In the genomic region with DNA sequence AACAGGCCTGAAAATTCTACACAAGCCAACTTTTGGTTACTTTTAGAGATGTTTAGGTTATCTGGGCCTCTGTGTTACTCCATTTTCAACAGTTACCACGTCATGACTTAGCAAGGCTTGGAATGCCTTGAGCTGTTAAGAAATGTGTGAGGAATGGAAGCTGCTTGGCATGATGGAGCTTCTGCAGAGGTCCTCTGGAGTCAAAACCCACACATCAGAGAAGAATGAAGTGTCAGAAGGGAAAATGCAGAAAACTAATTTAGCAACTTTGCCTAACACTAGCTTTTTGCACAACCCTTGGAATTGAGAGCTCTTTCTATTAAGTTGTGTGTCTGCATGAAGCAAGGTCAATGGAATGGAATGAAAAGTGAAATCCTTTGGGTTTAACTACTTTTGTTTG, we compare ENCODE assay signal across 1 cellular context.
TF ChIP-seq lines count a peak whose summit lies in the region.

No MANE protein-coding gene starts in this region.

TF ChIP-seq in GM23338, 12 proteins besides CTCF, POLR2A, EP300 and RAD21 (continued from another document):
- TF ChIP-seq, protein P1, sequence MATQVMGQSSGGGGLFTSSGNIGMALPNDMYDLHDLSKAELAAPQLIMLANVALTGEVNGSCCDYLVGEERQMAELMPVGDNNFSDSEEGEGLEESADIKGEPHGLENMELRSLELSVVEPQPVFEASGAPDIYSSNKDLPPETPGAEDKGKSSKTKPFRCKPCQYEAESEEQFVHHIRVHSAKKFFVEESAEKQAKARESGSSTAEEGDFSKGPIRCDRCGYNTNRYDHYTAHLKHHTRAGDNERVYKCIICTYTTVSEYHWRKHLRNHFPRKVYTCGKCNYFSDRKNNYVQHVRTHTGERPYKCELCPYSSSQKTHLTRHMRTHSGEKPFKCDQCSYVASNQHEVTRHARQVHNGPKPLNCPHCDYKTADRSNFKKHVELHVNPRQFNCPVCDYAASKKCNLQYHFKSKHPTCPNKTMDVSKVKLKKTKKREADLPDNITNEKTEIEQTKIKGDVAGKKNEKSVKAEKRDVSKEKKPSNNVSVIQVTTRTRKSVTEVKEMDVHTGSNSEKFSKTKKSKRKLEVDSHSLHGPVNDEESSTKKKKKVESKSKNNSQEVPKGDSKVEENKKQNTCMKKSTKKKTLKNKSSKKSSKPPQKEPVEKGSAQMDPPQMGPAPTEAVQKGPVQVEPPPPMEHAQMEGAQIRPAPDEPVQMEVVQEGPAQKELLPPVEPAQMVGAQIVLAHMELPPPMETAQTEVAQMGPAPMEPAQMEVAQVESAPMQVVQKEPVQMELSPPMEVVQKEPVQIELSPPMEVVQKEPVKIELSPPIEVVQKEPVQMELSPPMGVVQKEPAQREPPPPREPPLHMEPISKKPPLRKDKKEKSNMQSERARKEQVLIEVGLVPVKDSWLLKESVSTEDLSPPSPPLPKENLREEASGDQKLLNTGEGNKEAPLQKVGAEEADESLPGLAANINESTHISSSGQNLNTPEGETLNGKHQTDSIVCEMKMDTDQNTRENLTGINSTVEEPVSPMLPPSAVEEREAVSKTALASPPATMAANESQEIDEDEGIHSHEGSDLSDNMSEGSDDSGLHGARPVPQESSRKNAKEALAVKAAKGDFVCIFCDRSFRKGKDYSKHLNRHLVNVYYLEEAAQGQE (IDR thresholded peaks at IDR 0.05; ENCODE audit: unreplicated experiment): no peak
- TF ChIP-seq CREB1 (CRISPR knock-in tag; IDR thresholded peaks at IDR 0.05; ENCODE audit: low read depth) (no peak), STAT1 (IDR thresholded peaks at IDR 0.05; ENCODE audit: unreplicated experiment) (no peak), EZH2 (IDR thresholded peaks at IDR 0.05; ENCODE audit: low read depth, unreplicated experiment) (no peak), POLR2AphosphoS5 (IDR thresholded peaks at IDR 0.05; ENCODE audit: low read depth) (no peak), JUNB (IDR thresholded peaks at IDR 0.05; ENCODE audit: unreplicated experiment) (no peak), ZNF114 (CRISPR knock-in tag; IDR thresholded peaks at IDR 0.05) (no peak), NANOG (IDR thresholded peaks at IDR 0.05; ENCODE audit: borderline replicate concordance) (no peak)
- TF ChIP-seq, protein P2, sequence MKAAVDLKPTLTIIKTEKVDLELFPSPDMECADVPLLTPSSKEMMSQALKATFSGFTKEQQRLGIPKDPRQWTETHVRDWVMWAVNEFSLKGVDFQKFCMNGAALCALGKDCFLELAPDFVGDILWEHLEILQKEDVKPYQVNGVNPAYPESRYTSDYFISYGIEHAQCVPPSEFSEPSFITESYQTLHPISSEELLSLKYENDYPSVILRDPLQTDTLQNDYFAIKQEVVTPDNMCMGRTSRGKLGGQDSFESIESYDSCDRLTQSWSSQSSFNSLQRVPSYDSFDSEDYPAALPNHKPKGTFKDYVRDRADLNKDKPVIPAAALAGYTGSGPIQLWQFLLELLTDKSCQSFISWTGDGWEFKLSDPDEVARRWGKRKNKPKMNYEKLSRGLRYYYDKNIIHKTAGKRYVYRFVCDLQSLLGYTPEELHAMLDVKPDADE (IDR thresholded peaks at IDR 0.05): no peak
- TF ChIP-seq, protein P3, sequence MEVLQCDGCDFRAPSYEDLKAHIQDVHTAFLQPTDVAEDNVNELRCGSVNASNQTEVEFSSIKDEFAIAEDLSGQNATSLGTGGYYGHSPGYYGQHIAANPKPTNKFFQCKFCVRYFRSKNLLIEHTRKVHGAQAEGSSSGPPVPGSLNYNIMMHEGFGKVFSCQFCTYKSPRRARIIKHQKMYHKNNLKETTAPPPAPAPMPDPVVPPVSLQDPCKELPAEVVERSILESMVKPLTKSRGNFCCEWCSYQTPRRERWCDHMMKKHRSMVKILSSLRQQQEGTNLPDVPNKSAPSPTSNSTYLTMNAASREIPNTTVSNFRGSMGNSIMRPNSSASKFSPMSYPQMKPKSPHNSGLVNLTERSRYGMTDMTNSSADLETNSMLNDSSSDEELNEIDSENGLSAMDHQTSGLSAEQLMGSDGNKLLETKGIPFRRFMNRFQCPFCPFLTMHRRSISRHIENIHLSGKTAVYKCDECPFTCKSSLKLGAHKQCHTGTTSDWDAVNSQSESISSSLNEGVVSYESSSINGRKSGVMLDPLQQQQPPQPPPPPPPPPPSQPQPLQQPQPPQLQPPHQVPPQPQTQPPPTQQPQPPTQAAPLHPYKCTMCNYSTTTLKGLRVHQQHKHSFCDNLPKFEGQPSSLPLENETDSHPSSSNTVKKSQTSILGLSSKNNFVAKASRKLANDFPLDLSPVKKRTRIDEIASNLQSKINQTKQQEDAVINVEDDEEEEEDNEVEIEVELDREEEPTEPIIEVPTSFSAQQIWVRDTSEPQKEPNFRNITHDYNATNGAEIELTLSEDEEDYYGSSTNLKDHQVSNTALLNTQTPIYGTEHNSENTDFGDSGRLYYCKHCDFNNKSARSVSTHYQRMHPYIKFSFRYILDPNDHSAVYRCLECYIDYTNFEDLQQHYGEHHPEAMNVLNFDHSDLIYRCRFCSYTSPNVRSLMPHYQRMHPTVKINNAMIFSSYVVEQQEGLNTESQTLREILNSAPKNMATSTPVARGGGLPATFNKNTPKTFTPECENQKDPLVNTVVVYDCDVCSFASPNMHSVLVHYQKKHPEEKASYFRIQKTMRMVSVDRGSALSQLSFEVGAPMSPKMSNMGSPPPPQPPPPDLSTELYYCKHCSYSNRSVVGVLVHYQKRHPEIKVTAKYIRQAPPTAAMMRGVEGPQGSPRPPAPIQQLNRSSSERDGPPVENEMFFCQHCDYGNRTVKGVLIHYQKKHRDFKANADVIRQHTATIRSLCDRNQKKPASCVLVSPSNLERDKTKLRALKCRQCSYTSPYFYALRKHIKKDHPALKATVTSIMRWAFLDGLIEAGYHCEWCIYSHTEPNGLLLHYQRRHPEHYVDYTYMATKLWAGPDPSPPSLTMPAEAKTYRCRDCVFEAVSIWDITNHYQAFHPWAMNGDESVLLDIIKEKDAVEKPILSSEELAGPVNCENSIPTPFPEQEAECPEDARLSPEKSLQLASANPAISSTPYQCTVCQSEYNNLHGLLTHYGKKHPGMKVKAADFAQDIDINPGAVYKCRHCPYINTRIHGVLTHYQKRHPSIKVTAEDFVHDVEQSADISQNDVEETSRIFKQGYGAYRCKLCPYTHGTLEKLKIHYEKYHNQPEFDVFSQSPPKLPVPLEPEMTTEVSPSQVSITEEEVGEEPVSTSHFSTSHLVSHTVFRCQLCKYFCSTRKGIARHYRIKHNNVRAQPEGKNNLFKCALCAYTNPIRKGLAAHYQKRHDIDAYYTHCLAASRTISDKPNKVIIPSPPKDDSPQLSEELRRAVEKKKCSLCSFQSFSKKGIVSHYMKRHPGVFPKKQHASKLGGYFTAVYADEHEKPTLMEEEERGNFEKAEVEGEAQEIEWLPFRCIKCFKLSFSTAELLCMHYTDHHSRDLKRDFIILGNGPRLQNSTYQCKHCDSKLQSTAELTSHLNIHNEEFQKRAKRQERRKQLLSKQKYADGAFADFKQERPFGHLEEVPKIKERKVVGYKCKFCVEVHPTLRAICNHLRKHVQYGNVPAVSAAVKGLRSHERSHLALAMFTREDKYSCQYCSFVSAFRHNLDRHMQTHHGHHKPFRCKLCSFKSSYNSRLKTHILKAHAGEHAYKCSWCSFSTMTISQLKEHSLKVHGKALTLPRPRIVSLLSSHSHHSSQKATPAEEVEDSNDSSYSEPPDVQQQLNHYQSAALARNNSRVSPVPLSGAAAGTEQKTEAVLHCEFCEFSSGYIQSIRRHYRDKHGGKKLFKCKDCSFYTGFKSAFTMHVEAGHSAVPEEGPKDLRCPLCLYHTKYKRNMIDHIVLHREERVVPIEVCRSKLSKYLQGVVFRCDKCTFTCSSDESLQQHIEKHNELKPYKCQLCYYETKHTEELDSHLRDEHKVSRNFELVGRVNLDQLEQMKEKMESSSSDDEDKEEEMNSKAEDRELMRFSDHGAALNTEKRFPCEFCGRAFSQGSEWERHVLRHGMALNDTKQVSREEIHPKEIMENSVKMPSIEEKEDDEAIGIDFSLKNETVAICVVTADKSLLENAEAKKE (CRISPR knock-in tag; IDR thresholded peaks at IDR 0.05): no peak
TF ChIP-seq in GM23338: peak in this region for 0.
